8 cellular contexts compared by ENCODE assay signal in the genomic region with DNA sequence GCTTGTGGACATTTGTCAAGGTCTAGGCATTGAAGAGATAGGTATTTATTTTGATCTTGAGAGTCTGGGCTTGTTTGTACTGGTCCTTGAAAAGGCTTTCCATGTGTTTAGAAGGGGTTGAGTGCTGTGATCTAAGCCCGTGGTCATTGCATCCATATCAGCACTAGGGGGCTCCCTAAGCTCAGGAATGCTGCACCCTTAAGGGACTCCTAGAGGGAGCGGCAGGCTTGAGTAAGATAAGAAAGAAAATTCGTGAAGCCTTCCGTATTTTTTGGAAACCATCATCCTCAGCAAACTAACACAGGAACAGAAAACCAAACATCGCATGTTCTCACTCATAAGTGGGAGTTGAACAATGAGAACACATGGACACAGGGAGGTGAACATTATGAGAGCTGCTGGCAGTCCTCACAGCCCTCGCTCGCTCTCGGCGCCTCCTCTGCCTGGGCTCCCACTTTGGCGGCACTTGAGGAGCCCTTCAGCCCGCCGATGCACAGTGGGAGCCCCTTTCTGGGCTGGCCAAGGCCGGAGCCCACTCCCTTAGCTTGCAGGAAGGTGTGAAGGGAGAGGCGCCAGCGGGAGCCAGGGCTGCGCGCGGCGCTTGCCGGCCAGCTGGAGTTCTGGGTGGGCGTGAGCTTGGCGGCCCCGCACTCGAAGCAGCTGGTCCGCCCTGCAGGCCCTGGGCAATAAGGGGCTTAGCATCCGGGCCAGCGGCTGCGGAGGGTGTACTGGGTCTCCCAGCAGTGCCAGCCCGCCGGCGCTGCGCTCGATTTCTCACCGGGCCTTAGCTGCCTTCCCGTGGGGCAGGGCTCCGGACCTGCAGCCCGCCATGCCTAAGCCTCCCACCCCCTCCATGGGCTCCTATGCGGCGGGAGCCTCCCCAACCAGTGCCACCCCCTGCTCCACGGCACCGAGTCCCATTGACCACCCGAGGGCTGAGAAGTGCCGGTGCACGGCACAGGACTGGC.
DNase-seq lines count a peak whose midpoint lies in the region; ATAC-seq and TF ChIP-seq lines count a peak whose summit lies in the region.
"Not testable (repeated sequence)": the region's sequence is repeated elsewhere in the genome, so short reads cannot be mapped to it uniquely, and the experiment has no call there.

No MANE protein-coding gene starts in this region.

- 83% methylated on average over 19 of the region's 44 CpGs for WGBS in mammary epithelial cell (ENCODE audit: low coverage, missing lambda C conversion rate)
- 69 to 76% methylated on average over 5 to 40 of the region's 44 CpGs for WGBS in testis, 2 donors

- not testable (repeated sequence) for H3K4me3 ChIP-seq in mammary epithelial cell (replicated peaks in 1 of 3; ENCODE audit: insufficient read depth in 1 of 3, low read depth in 2 of 3, low read length in 3 of 3)
- peak overlapping the region; percentile 22 to 55 for H3K4me3 ChIP-seq in testis

- not testable (repeated sequence) for H3K36me3 ChIP-seq in mammary epithelial cell (ENCODE audit: insufficient read depth, low read length); testis (ENCODE audit: low read depth, missing control alignments)

- H3K27ac ChIP-seq in mammary epithelial cell (ENCODE audit: insufficient read depth, low read depth, low read length); testis: not testable (repeated sequence)

- CTCF ChIA-PET in mammary epithelial cell (lab: Charles Lee; ENCODE audit: low non-redundant PET): interaction anchor here (0.7 kb wide), 1 partner anchor 57 kb away, joined by 3 read pairs; no protein-coding TSS in a partner anchor

- not testable (repeated sequence) for H3K9me3 ChIP-seq in mammary epithelial cell (replicated peaks; ENCODE audit: insufficient read depth, low read length); testis

- H3K79me2 ChIP-seq in mammary epithelial cell (ENCODE audit: insufficient read depth, low read length): not testable (repeated sequence)

- not testable (repeated sequence) for TF ChIP-seq POLR2A in testis (IDR thresholded peaks at IDR 0.05)

- H2AFZ ChIP-seq in mammary epithelial cell (ENCODE audit: low read depth, low read length): not testable (repeated sequence)

- dilution Hi-C loops in mammary epithelial cell (cut with HindIII; ENCODE audit: low sequenced_read_pairs): not testable (repeated sequence)

- DNase-seq in DMS53 treated with DMSO at 0.1 percent for 48 hours (lab: John Stamatoyannopoulos, UW; ENCODE audit: unreplicated experiment): peak; percentile 71
- DNase-seq in LoVo (ENCODE audit: low spot score): peak; percentile 14
- peak; percentile 16 for DNase-seq in RPMI8226
- DNase-seq in mammary epithelial cell: peak; percentile 33
- peak; percentile 76 for DNase-seq in iPS-NIHi7 (ENCODE audit: extremely low spot score)
- DNase-seq in testis: not testable (repeated sequence)

- intact Hi-C loops in mammary epithelial cell (cut with micrococcal nuclease): loop anchor here (1.0 to 10.0 kb wide), 6 partner anchors 87 to 1141 kb away; no protein-coding TSS in a partner anchor
- intact Hi-C loops in testis (cut with DNase I; ENCODE audit: low total_unique reads): not testable (repeated sequence)

- H3K4me1 ChIP-seq in mammary epithelial cell (ENCODE audit: insufficient read depth, low read length); testis: not testable (repeated sequence)

- not testable (repeated sequence) for H4K20me1 ChIP-seq in mammary epithelial cell (ENCODE audit: insufficient read depth, low read length)

- H3K27me3 ChIP-seq in mammary epithelial cell (ENCODE audit: insufficient read depth, low read length); testis: not testable (repeated sequence)

- in situ Hi-C loops in mammary epithelial cell (cut with MboI; ENCODE audit: low sequenced_read_pairs in 2 of 2): not testable (repeated sequence)

- peak; percentile 55 to 65 for TF ChIP-seq CTCF in mammary epithelial cell (conservative IDR thresholded peaks at IDR 0.05 in 1 of 2, IDR thresholded peaks at IDR 0.05 in 1 of 2; ENCODE audit: extremely low read depth in 1 of 2, insufficient read depth in 1 of 2, low read depth in 1 of 2, low read length in 2 of 2)
- peak in 1 of 3 experiments; percentile 24 for TF ChIP-seq CTCF in testis (IDR thresholded peaks at IDR 0.05)

- ATAC-seq in GM18909 (IDR thresholded peaks at IDR 0.05; ENCODE audit: poor library complexity, unreplicated experiment) (peak; percentile 65), HG02798 (IDR thresholded peaks at IDR 0.05; ENCODE audit: poor library complexity, unreplicated experiment) (peak; percentile 86)

- not testable (repeated sequence) for BruUV-seq in mammary epithelial cell (replicated peaks; lab: Mats Ljungman, UMichigan)

- H3K9ac ChIP-seq in mammary epithelial cell (ENCODE audit: insufficient read depth, low read length): not testable (repeated sequence)

- H3K4me2 ChIP-seq in mammary epithelial cell (ENCODE audit: insufficient read depth, low read depth, low read length): not testable (repeated sequence)
